In the genomic region with DNA sequence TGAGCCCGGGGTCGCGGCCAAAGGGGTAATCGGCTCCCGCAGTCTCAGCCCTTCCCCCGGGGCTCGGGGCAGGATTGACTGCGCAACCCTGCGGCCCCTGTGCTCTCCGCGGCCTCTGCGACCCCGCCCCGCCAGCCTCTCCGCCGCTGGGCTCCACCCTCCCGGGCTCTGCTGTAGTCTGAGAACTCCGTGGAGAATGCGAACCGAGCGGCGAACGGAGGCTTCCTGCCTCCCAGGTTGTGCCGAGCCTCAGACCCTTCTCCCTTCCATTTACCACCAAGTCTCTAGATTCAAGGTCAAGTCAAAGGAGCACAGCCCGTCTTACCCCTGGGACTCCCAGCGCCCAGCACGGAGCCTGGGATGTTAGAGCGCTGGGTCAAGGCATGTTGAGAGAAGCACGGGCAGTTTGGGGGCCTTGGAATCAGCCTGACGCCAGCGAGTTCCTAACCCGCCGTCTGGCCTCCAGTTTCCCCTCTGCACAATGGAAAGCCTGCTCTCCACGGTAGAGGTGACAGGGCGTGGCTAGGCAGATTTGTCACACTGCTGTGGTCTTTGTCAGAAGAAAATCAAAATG, we compare ENCODE assay signal across 8 cellular contexts. TPM values are rescaled to one million over a fixed set of nuclear protein-coding genes. Genes with fewer than 3 reads are reported as not detected.
DNase-seq lines count a peak whose midpoint lies in the region; ATAC-seq and TF ChIP-seq lines count a peak whose summit lies in the region.

No MANE protein-coding gene starts in this region.

- peak overlapping the region; percentile 88 for H3K4me3 ChIP-seq in AG04450 (ENCODE audit: low read depth, low read length)
- H3K4me3 ChIP-seq in IMR-90 (ENCODE audit: insufficient read depth, low read depth, low read length) = peak overlapping the region; percentile 92
- peak overlapping the region; percentile 68 to 71 for H3K4me3 ChIP-seq in esophagus (ENCODE audit: low read depth in 1 of 2, low read length in 2 of 2)
- H3K4me3 ChIP-seq in muscle layer of duodenum (ENCODE audit: low read depth in 1 of 2, low read length in 2 of 2) = peak overlapping the region; percentile 94 to 95
- peak overlapping the region; percentile 94 to 100 for H3K4me3 ChIP-seq in stomach smooth muscle (ENCODE audit: low read length in 2 of 2)

- peak overlapping the region; percentile 22; the same call in 1 of the 3 replicates for H2BK15ac ChIP-seq in IMR-90 (ENCODE audit: low read depth, low read length)

- peak overlapping the region; percentile 93 for H2BK5ac ChIP-seq in IMR-90 (ENCODE audit: low read depth, low read length, poor library complexity, severe bottlenecking)

- peak; percentile 10; the same call in 1 of the 2 replicates for TF ChIP-seq RAD21 in IMR-90 (IDR thresholded peaks at IDR 0.05; ENCODE audit: low read length)

- H3K9me3 Mint-ChIP-seq in activated CD8-positive, alpha-beta memory T cell treated with anti-CD3 and anti-CD28 coated beads, Interleukin-2, amount 10 ng/mL, durations not matched to agents 7 days and 5 days (ENCODE audit: low read depth) = no peaks in the 10 kb centered on the region

- peaks cover 29% of the 10 kb centered on the region for H3K9me1 ChIP-seq in IMR-90 (ENCODE audit: insufficient read depth, low read length)

- no peak for TF ChIP-seq CTCF in AG04450 (IDR thresholded peaks at IDR 0.05; ENCODE audit: low read depth, low read length)
- TF ChIP-seq CTCF in IMR-90 (conservative IDR thresholded peaks at IDR 0.05; ENCODE audit: low read depth, low read length) = no peak

- peak overlapping the region; percentile 57 for H3K27ac ChIP-seq in AG04450 (ENCODE audit: low read depth, low read length)
- H3K27ac ChIP-seq in IMR-90 (ENCODE audit: insufficient read depth, low read length) = peak overlapping the region; percentile 94
- peak overlapping the region; percentile 91 for H3K27ac ChIP-seq in esophagus (ENCODE audit: low read depth in 2 of 2, low read length in 1 of 2)
- peak overlapping the region; percentile 96 for H3K27ac ChIP-seq in muscle layer of duodenum (ENCODE audit: low read length)
- peak overlapping the region; percentile 91 for H3K27ac ChIP-seq in stomach smooth muscle (ENCODE audit: low read length)

- CTCF ChIA-PET in AG04450 (lab: Charles Lee) (interaction anchor here (1.0 to 1.8 kb wide), 2 partner anchors 126 to 289 kb away, joined by 3 to 6 read pairs; no protein-coding TSS in a partner anchor), IMR-90 (lab: Yijun Ruan, JAX) (no interaction called here)
- CTCF ChIA-PET in activated CD8-positive, alpha-beta memory T cell treated with anti-CD3 and anti-CD28 coated beads, Interleukin-2, amount 10 ng/mL, durations not matched to agents 7 days and 5 days (lab: Charles Lee) = interaction anchor here (0.6 to 6.0 kb wide), 9 partner anchors 17 to 362 kb away, joined by 3 to 89 read pairs (median 6); no protein-coding TSS in a partner anchor

- peak overlapping the region; percentile 94 for H3K9ac ChIP-seq in IMR-90 (ENCODE audit: low read depth, low read length)
- H3K9ac ChIP-seq in stomach smooth muscle (ENCODE audit: low read length in 2 of 2) = peak overlapping the region; percentile 94 to 95

- DNase-seq in AG04450 (ENCODE audit: low read depth, low spot score) = no peak
- peak; percentile 52 for DNase-seq in IMR-90
- peak; percentile 82 for DNase-seq in activated CD8-positive, alpha-beta memory T cell treated with anti-CD3 and anti-CD28 coated beads, Interleukin-2, amount 10 ng/mL, durations not matched to agents 7 days and 5 days

- peak overlapping the region; percentile 87 for H2AFZ ChIP-seq in IMR-90 (replicated peaks; ENCODE audit: low read length, poor library complexity)

- peak overlapping the region; percentile 96 for H3K23ac ChIP-seq in IMR-90 (ENCODE audit: low read depth, low read length)

- H2BK20ac ChIP-seq in IMR-90 (ENCODE audit: low read depth, low read length) = 0 out of 2 replicates have a peak overlapping the region, but pooled peaks have one; percentile 47

- H4K20me1 ChIP-seq in IMR-90 (ENCODE audit: insufficient read depth, low read length) = peaks cover 46% of the 10 kb centered on the region

- dilution Hi-C loops in IMR-90 (cut with HindIII; ENCODE audit: low sequenced_read_pairs, unreplicated experiment) = no loop called here

- POLR2A ChIA-PET in AG04450 (lab: Yijun Ruan, JAX) (interaction anchor here (2.2 kb wide), 1 partner anchor 63 kb away, joined by 10 read pairs; no protein-coding TSS in a partner anchor), IMR-90 (lab: Charles Lee; ENCODE audit: unreplicated experiment) (interaction anchor here (0.7 kb wide), 1 partner anchor 60 kb away, joined by 4 read pairs; no protein-coding TSS in a partner anchor)

- ATAC-seq in IMR-90 (ENCODE audit: low read depth) = peak; percentile 48
- peak; percentile 41 for ATAC-seq in activated CD8-positive, alpha-beta memory T cell treated with anti-CD3 and anti-CD28 coated beads, Interleukin-2, amount 10 ng/mL, durations not matched to agents 7 days and 5 days
- ATAC-seq in GM18907 (IDR thresholded peaks at IDR 0.05; ENCODE audit: unreplicated experiment) = no peak
- no peak for ATAC-seq in HG02938 (IDR thresholded peaks at IDR 0.05; ENCODE audit: unreplicated experiment)

- peak overlapping the region; percentile 86 for H2BK120ac ChIP-seq in IMR-90 (ENCODE audit: low read depth, low read length)

- peak overlapping the region; percentile 91 for H3K4me2 ChIP-seq in IMR-90 (ENCODE audit: low read depth, low read length)

- no TSS peak for BruUV-seq in IMR-90 (replicated peaks; lab: Mats Ljungman, UMichigan)

- peaks cover 55% of the 10 kb centered on the region for H3K4me1 Mint-ChIP-seq in activated CD8-positive, alpha-beta memory T cell treated with anti-CD3 and anti-CD28 coated beads, Interleukin-2, amount 10 ng/mL, durations not matched to agents 7 days and 5 days

- H3K56ac ChIP-seq in IMR-90 (ENCODE audit: extremely low read depth, insufficient read depth, low read length) = peak overlapping the region; percentile 94; the same call in 1 of the 2 replicates

- peak overlapping the region; percentile 87 for H3K27ac Mint-ChIP-seq in activated CD8-positive, alpha-beta memory T cell treated with anti-CD3 and anti-CD28 coated beads, Interleukin-2, amount 10 ng/mL, durations not matched to agents 7 days and 5 days

- H3K18ac ChIP-seq in IMR-90 (ENCODE audit: low read depth, low read length) = peak overlapping the region; percentile 93

- in situ Hi-C loops in IMR-90 (cut with MboI; ENCODE audit: low sequenced_read_pairs) = loop anchor here (5.0 kb wide), 2 partner anchors 73 to 122 kb away; no protein-coding TSS in a partner anchor

- H3K14ac ChIP-seq in IMR-90 (replicated peaks; ENCODE audit: low read depth, low read length) = peak overlapping the region; percentile 97

- H2AK5ac ChIP-seq in IMR-90 (ENCODE audit: low read depth, low read length) = peak overlapping the region; percentile 95

- H4K5ac ChIP-seq in IMR-90 (ENCODE audit: low read depth, low read length) = peak overlapping the region; percentile 81

- H3K27me3 Mint-ChIP-seq in activated CD8-positive, alpha-beta memory T cell treated with anti-CD3 and anti-CD28 coated beads, Interleukin-2, amount 10 ng/mL, durations not matched to agents 7 days and 5 days = no peaks in the 10 kb centered on the region

- WGBS in IMR-90 (ENCODE audit: extremely low coverage in 2 of 2, insufficient read length in 1 of 2), 2 experiments = 19% methylated on average over 3 of the region's 35 CpGs; no CpG with 5 or more reads in 1 of the 2 experiments
- WGBS in esophagus, 2 donors = 1% methylated on average over 35 of the region's 35 CpGs

- peak overlapping the region; percentile 95 for H4K91ac ChIP-seq in IMR-90 (ENCODE audit: insufficient read depth, low read depth, low read length)

- H4K8ac ChIP-seq in IMR-90 (ENCODE audit: low read depth in 2 of 2, low read length in 2 of 2) = peak overlapping the region; percentile 85 to 87

- intact Hi-C loops in IMR-90 (cut with micrococcal nuclease) = loop anchor here (1.0 to 2.0 kb wide), 2 partner anchors 15 to 64 kb away; no protein-coding TSS in a partner anchor

- H3K4me1 ChIP-seq in IMR-90 (ENCODE audit: control insufficient read depth, insufficient read depth, low read length) (peaks cover 27% of the 10 kb centered on the region), esophagus (ENCODE audit: control insufficient read depth in 2 of 2, insufficient read depth in 2 of 2, low read length in 1 of 2) (peaks cover 2 to 20% of the 10 kb centered on the region in 2 donors), muscle layer of duodenum (ENCODE audit: control insufficient read depth in 1 of 2, insufficient read depth in 2 of 2, low read length in 2 of 2) (peaks cover 14 to 32% of the 10 kb centered on the region in 2 donors), stomach smooth muscle (ENCODE audit: control insufficient read depth, insufficient read depth, low read length) (peaks cover 56% of the 10 kb centered on the region)

- H3K9me3 ChIP-seq in AG04450 (ENCODE audit: control insufficient read depth, insufficient read depth, low read length) = no peaks in the 10 kb centered on the region
- H3K9me3 ChIP-seq in IMR-90 (ENCODE audit: control insufficient read depth, insufficient read depth, low read length) = no peaks in the 10 kb centered on the region
- H3K9me3 ChIP-seq in esophagus (ENCODE audit: control insufficient read depth in 2 of 2, insufficient read depth in 1 of 2, low read depth in 1 of 2, low read length in 1 of 2) = no peaks in the 10 kb centered on the region
- no peaks in the 10 kb centered on the region for H3K9me3 ChIP-seq in muscle layer of duodenum (ENCODE audit: control insufficient read depth in 1 of 2, low read length in 2 of 2)
- H3K9me3 ChIP-seq in stomach smooth muscle (ENCODE audit: control insufficient read depth in 2 of 2, low read length in 2 of 2) = no peaks in the 10 kb centered on the region

- H3K4me3 Mint-ChIP-seq in activated CD8-positive, alpha-beta memory T cell treated with anti-CD3 and anti-CD28 coated beads, Interleukin-2, amount 10 ng/mL, durations not matched to agents 7 days and 5 days = peak overlapping the region; percentile 97

- TF ChIP-seq POLR2A in IMR-90 (IDR thresholded peaks at IDR 0.05; ENCODE audit: low read depth, low read length) = 0 out of 2 replicates have a peak, but pooled peaks have one; percentile 24

- H3K27me3 ChIP-seq in AG04450 (ENCODE audit: control insufficient read depth, insufficient read depth, low read length) (no peaks in the 10 kb centered on the region), IMR-90 (ENCODE audit: control insufficient read depth, insufficient read depth, low read length) (no peaks in the 10 kb centered on the region), esophagus (ENCODE audit: control insufficient read depth in 1 of 2, insufficient read depth in 2 of 2, low read length in 2 of 2) (no peaks in the 10 kb centered on the region), muscle layer of duodenum (ENCODE audit: low read depth, low read length) (no peaks in the 10 kb centered on the region), stomach smooth muscle (ENCODE audit: control insufficient read depth in 1 of 2, insufficient read depth in 2 of 2, low read length in 2 of 2) (no peaks in the 10 kb centered on the region)

- H3K36me3 Mint-ChIP-seq in activated CD8-positive, alpha-beta memory T cell treated with anti-CD3 and anti-CD28 coated beads, Interleukin-2, amount 10 ng/mL, durations not matched to agents 7 days and 5 days = peaks cover 52% of the 10 kb centered on the region

- H3K36me3 ChIP-seq in IMR-90 (ENCODE audit: control insufficient read depth, insufficient read depth, low read length) (peaks cover 5% of the 10 kb centered on the region; the same call in 1 of the 2 replicates), esophagus (ENCODE audit: control insufficient read depth in 2 of 2, insufficient read depth in 2 of 2, low read length in 1 of 2) (no peaks in the 10 kb centered on the region), muscle layer of duodenum (ENCODE audit: control insufficient read depth in 1 of 2, insufficient read depth in 2 of 2, low read length in 2 of 2) (peaks cover 0 to 15% of the 10 kb centered on the region in 2 donors), stomach smooth muscle (ENCODE audit: control insufficient read depth in 2 of 2, insufficient read depth in 2 of 2, low read length in 2 of 2) (peaks cover 2 to 12% of the 10 kb centered on the region in 2 donors)

- peak overlapping the region; percentile 99 for H2AK9ac ChIP-seq in IMR-90 (replicated peaks; ENCODE audit: low read depth, low read length, poor library complexity)

- H3K4ac ChIP-seq in IMR-90 (ENCODE audit: low read depth, low read length) = peak overlapping the region; percentile 95

- peaks cover 0 to 53% of the 10 kb centered on the region in 2 experiments; a peak in 2 of 4 replicates for H3K79me1 ChIP-seq in IMR-90 (ENCODE audit: low read depth in 1 of 2, low read length in 2 of 2)

RNA-seq across cellular contexts. Expression of a gene that starts 3.0 kb away (rescaled TPM):
- 168 and 204 TPM in 2 replicates for polyA plus RNA-seq in AG04450 (2011; rRNA removed)
- polyA minus RNA-seq in AG04450 (2011; rRNA and poly(A)+ RNA removed) = 319 and 332 TPM in 2 replicates
- 290 and 311 TPM in 2 replicates for total RNA-seq in IMR-90 (2012; rRNA removed)
- 172 TPM in 2 replicates for polyA plus RNA-seq in IMR-90 (2012; rRNA removed)
- 65.5 and 87.1 TPM in 2 replicates for polyA plus RNA-seq in IMR-90 (2012; cell fraction: cytosol; rRNA removed)
- polyA plus RNA-seq in IMR-90 (2012; cell fraction: nucleus; rRNA removed; ENCODE audit: low replicate concordance) = 90.6 and 259 TPM in 2 replicates
- 100 to 1,000 TPM in 1 of 2 experiments, 10 to 100 TPM in 1; 96.1 to 130 TPM for total RNA-seq in activated CD8-positive, alpha-beta memory T cell treated with anti-CD3 and anti-CD28 coated beads, Interleukin-2, amount 10 ng/mL, durations not matched to agents 7 days and 5 days
- polyA plus RNA-seq in esophagus = 10 to 100 TPM; 17.7 to 19.3 TPM

Comparison
In these comparisons a context has a peak if more than half of its experiments do, and no peak if none do; other contexts are left out.
1. ATAC-seq: peak in IMR-90 (single experiment) and activated CD8-positive, alpha-beta memory T cell treated with anti-CD3 and anti-CD28 coated beads, Interleukin-2, amount 10 ng/mL, durations not matched to agents 7 days and 5 days (single experiment); none in GM18907 (single experiment) and HG02938 (single experiment).
2. Peak in every context shown above with its lines, with median percentiles within 50 percentile points of each other: H3K27ac ChIP-seq and H3K4me3 ChIP-seq.